Comparison of ENCODE assay signal across 8 cellular contexts in the genomic region with DNA sequence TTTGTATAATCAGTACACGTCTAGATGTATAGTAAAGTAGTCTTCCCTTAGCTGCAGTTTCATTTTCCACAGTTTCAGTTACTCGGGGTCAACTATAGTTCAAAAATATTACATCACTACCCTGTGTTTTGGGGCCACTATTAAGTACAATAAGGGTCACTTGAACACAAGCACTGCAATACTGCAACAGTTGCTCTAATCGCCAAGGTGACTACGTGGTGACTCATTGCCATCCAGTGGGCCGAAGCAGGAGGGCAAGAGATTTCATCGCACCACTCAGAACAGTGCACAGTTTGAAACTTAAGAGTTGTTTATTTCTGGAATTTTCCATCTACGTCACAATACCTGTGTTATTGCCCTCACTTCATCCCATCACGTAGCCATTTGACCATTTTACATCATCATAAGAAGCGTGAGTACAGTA. TPM values are rescaled to one million over a fixed set of nuclear protein-coding genes. Genes with fewer than 3 reads are reported as not detected.
DNase-seq lines count a peak whose midpoint lies in the region; ATAC-seq, FAIRE-seq and TF ChIP-seq lines count a peak whose summit lies in the region.

A gene (plus strand): TSS at position 379 of the 424 bp plus-strand sequence. CDS start 18,994 bp downstream, outside the sequence.

- FAIRE-seq in GM18507 (lab: Jason Lieb, UNC), result peak; percentile 74

- peak within 1 kb of the TSS; percentile 20; the same call in 1 of the 2 replicates for H3K4me2 ChIP-seq in OCI-LY1 (ENCODE audit: low read length)

- no peak within 1 kb of the TSS for H2AFZ ChIP-seq in OCI-LY1 (ENCODE audit: low read length)

- H3K36me3 ChIP-seq in OCI-LY1 (ENCODE audit: insufficient read depth, low read length) (no peaks in the 10 kb centered on the region), ovary (no peaks in the 10 kb centered on the region)

- no peaks in the 10 kb centered on the region for H3F3A ChIP-seq in OCI-LY1 (ENCODE audit: insufficient read depth, low read length)

- intact Hi-C loops in ovary (cut with DNase I), result no loop called here

- H3K9me3 ChIP-seq in OCI-LY1 (ENCODE audit: low read length), result no peaks in the 10 kb centered on the region
- no peaks in the 10 kb centered on the region for H3K9me3 ChIP-seq in ovary

- H3K27ac ChIP-seq in OCI-LY1 (ENCODE audit: low read depth, low read length, poor library complexity, severe bottlenecking) (no peak within 1 kb of the TSS), ovary (no peak within 1 kb of the TSS)

- H3K27me3 ChIP-seq in OCI-LY1 (ENCODE audit: insufficient read depth, low read length) (no peaks in the 10 kb centered on the region), ovary (no peaks in the 10 kb centered on the region)

- peaks cover 34% of the 10 kb centered on the region for H3K4me1 ChIP-seq in OCI-LY1 (ENCODE audit: insufficient read depth, low read length, severe bottlenecking)
- H3K4me1 ChIP-seq in ovary (ENCODE audit: insufficient read depth), result no peaks in the 10 kb centered on the region

- H3K79me2 ChIP-seq in OCI-LY1 (ENCODE audit: insufficient read depth, low read length), result no peaks in the 10 kb centered on the region

- TF ChIP-seq EP300 in ovary (IDR thresholded peaks at IDR 0.05), result no peak

- no peaks in the 10 kb centered on the region for H4K20me1 ChIP-seq in OCI-LY1 (ENCODE audit: insufficient read depth, low read length)

- H3K9me2 ChIP-seq in OCI-LY1 (ENCODE audit: low read depth, low read length), result no peaks in the 10 kb centered on the region

- peak; percentile 35; the same call in 1 of the 2 replicates for TF ChIP-seq CTCF in OCI-LY1 (IDR thresholded peaks at IDR 0.05; ENCODE audit: low read length)
- TF ChIP-seq CTCF in ovary (IDR thresholded peaks at IDR 0.05), result no peak

- in situ Hi-C loops in ACHN (cut with HindIII; ENCODE audit: low pct_ligation_motif_present, low pct_unique_long_range_greater_than_20kb, low sequenced_read_pairs), result no loop called here

- H3K9ac ChIP-seq in OCI-LY1 (ENCODE audit: low read length), result no peak within 1 kb of the TSS

- peak; percentile 74 for DNase-seq in ACHN
- DNase-seq in GM18507 (ENCODE audit: extremely low spot score, insufficient read length, low read depth), result no peak
- DNase-seq in erythroblast (lab: John Stamatoyannopoulos, UW), result peak; percentile 18 to 32
- peak in 4 of 5 donors; percentile 15 to 42 (median 31) for DNase-seq in ovary
- no peak for DNase-seq in cerebellar cortex (ENCODE audit: low spot score)
- DNase-seq in mesenteric fat pad (ENCODE audit: low spot score), result no peak

- H3K4me3 ChIP-seq in OCI-LY1 (ENCODE audit: low read depth, low read length, poor library complexity, severe bottlenecking) (no peak within 1 kb of the TSS), ovary (no peak within 1 kb of the TSS)

- peak; percentile 98 for ATAC-seq in HG02973 (IDR thresholded peaks at IDR 0.05; ENCODE audit: unreplicated experiment)

- WGBS in ovary, 3 donors, result 63 to 72% (median 67%) methylated on average over 9 of the region's 9 CpGs

- no peak for TF ChIP-seq POLR2A in erythroblast (IDR thresholded peaks at IDR 0.05; ENCODE audit: low read length)
- TF ChIP-seq POLR2A in ovary (IDR thresholded peaks at IDR 0.05), result no peak

RNA-seq across cellular contexts. Expression of the gene that starts here (rescaled TPM):
- total RNA-seq in ovary (not detected), mesenteric fat pad (not detected)
- under 1 TPM in 1 of 2 donors, not detected in 1; 0.88 TPM for polyA plus RNA-seq in ovary

Comparison
In these comparisons a context has a peak if more than half of its experiments do, and no peak if none do; other contexts are left out.
1. Peak in DNase-seq in ovary; RNA of the gene not detected or under 1 TPM.
2. DNase-seq: peak in ACHN (single experiment) and erythroblast (2 of 2); none in GM18507 (single experiment), cerebellar cortex (single experiment) and mesenteric fat pad (single experiment).